Comparison of ENCODE assay signal across 8 cellular contexts in genomic region chr10:122374859-122375721, GRCh38. TPM values are rescaled to one million over a fixed set of nuclear protein-coding genes. Genes with fewer than 3 reads are reported as not detected.
DNase-seq lines count a peak whose midpoint lies in the region; ATAC-seq, FAIRE-seq and TF ChIP-seq lines count a peak whose summit lies in the region.

No MANE protein-coding gene starts in this region.

- no peaks in the 10 kb centered on the region for H3K9me3 ChIP-seq in CD4-positive, alpha-beta memory T cell (ENCODE audit: control insufficient read depth in 1 of 2, low read length in 2 of 2)
- H3K9me3 ChIP-seq in SJSA1 (replicated peaks): no peaks in the 10 kb centered on the region
- H3K9me3 ChIP-seq in pancreas: no peaks in the 10 kb centered on the region
- no peaks in the 10 kb centered on the region for H3K9me3 ChIP-seq in thyroid gland

- 1% methylated on average over 44 to 93 of the region's 93 CpGs for WGBS in pancreas, 2 donors
- 2% methylated on average over 26 to 31 of the region's 93 CpGs for WGBS in thyroid gland, 2 donors

- peak overlapping the region; percentile 94 for H3K27ac ChIP-seq in CD4-positive, alpha-beta memory T cell (ENCODE audit: low read depth, low read length)
- H3K27ac ChIP-seq in SJSA1: peak overlapping the region; percentile 43
- H3K27ac ChIP-seq in pancreas: peak overlapping the region; percentile 95 to 99 (median 97)
- peak overlapping the region; percentile 96 to 98 (median 98) for H3K27ac ChIP-seq in thyroid gland

- peaks cover 4% of the 10 kb centered on the region for H3K27me3 ChIP-seq in CD4-positive, alpha-beta memory T cell (ENCODE audit: insufficient read depth, low read length)
- H3K27me3 ChIP-seq in SJSA1 (replicated peaks) (no peaks in the 10 kb centered on the region), pancreas (no peaks in the 10 kb centered on the region), thyroid gland (no peaks in the 10 kb centered on the region)

- H3K4me3 Mint-ChIP-seq in CD4-positive, alpha-beta memory T cell: peak overlapping the region; percentile 86 to 97 (median 94)
- peak overlapping the region; percentile 90 for H3K4me3 Mint-ChIP-seq in activated naive CD8-positive, alpha-beta T cell treated with anti-CD3 and anti-CD28 coated beads for 36 hours

- TF ChIP-seq CTCF in pancreas (IDR thresholded peaks at IDR 0.05) (no peak), thyroid gland (IDR thresholded peaks at IDR 0.05) (no peak)

- CTCF ChIA-PET in CD4-positive, alpha-beta memory T cell (lab: Charles Lee; ENCODE audit: partially characterized antibody): interaction anchor here (1.0 to 3.2 kb wide), 6 partner anchors 15 to 59 kb away, joined by 3 to 31 read pairs (median 11); no protein-coding TSS in a partner anchor

- peaks cover 7% of the 10 kb centered on the region in 2 donors for H3K27me3 Mint-ChIP-seq in CD4-positive, alpha-beta memory T cell
- peaks cover 14% of the 10 kb centered on the region for H3K27me3 Mint-ChIP-seq in activated naive CD8-positive, alpha-beta T cell treated with anti-CD3 and anti-CD28 coated beads for 36 hours

- POLR2A ChIA-PET in CD4-positive, alpha-beta memory T cell (lab: Charles Lee; ENCODE audit: partially characterized antibody): interaction anchor here (0.6 to 3.5 kb wide), 24 partner anchors 9 to 779 kb away, joined by 3 to 45 read pairs (median 6); partner anchors contain the start of genes BUB3 and C10orf88

- H3K27ac Mint-ChIP-seq in CD4-positive, alpha-beta memory T cell: peak overlapping the region; percentile 87 to 98 (median 96)
- peak overlapping the region; percentile 97 for H3K27ac Mint-ChIP-seq in activated naive CD8-positive, alpha-beta T cell treated with anti-CD3 and anti-CD28 coated beads for 36 hours

- H3K4me1 Mint-ChIP-seq in CD4-positive, alpha-beta memory T cell: peaks cover 28 to 59% (median 42%) of the 10 kb centered on the region in 4 donors
- peaks cover 46% of the 10 kb centered on the region for H3K4me1 Mint-ChIP-seq in activated naive CD8-positive, alpha-beta T cell treated with anti-CD3 and anti-CD28 coated beads for 36 hours

- no peaks in the 10 kb centered on the region for H3K9me3 Mint-ChIP-seq in CD4-positive, alpha-beta memory T cell
- H3K9me3 Mint-ChIP-seq in activated naive CD8-positive, alpha-beta T cell treated with anti-CD3 and anti-CD28 coated beads for 36 hours: peaks cover under 1% of the 10 kb centered on the region

- intact Hi-C loops in CD4-positive, alpha-beta memory T cell (cut with micrococcal nuclease): loop anchor here (1.0 to 10.0 kb wide), 8 partner anchors 32 to 633 kb away; partner anchors contain the start of genes ATE1, C10orf88, FAM24B and IKZF5
- intact Hi-C loops in Right ventricle myocardium inferior (cut with DNase I) (loop anchor here (2.0 to 5.0 kb wide), 2 partner anchors 32 to 42 kb away; no protein-coding TSS in a partner anchor), pancreas (cut with DNase I) (no loop called here), thyroid gland (cut with DNase I) (no loop called here)

- ATAC-seq in GM19395 (IDR thresholded peaks at IDR 0.05; ENCODE audit: unreplicated experiment): peak; percentile 71
- peak; percentile 49 for ATAC-seq in HG03460 (IDR thresholded peaks at IDR 0.05; ENCODE audit: unreplicated experiment)
- ATAC-seq in Right ventricle myocardium inferior: peak; percentile 24
- peak; percentile 36 to 69 (median 57) for ATAC-seq in pancreas

- DNase-seq in CD4-positive, alpha-beta memory T cell: peak; percentile 77 to 86 (median 81)
- DNase-seq in SJSA1 (ENCODE audit: low read depth in 1 of 2, low spot score in 2 of 2) (peak; percentile 59 to 74), Right ventricle myocardium inferior (ENCODE audit: missing footprints) (peak; percentile 74), pancreas (peak; percentile 68 to 91 (median 78)), thyroid gland (peak; percentile 64 to 69)
- DNase-seq in activated naive CD8-positive, alpha-beta T cell treated with anti-CD3 and anti-CD28 coated beads for 36 hours: peak; percentile 84

- H3K4me1 ChIP-seq in CD4-positive, alpha-beta memory T cell (ENCODE audit: insufficient read depth, low read length): peaks cover 41% of the 10 kb centered on the region
- peaks cover 9% of the 10 kb centered on the region for H3K4me1 ChIP-seq in SJSA1 (replicated peaks)
- H3K4me1 ChIP-seq in pancreas: peaks cover 0 to 20% (median 17%) of the 10 kb centered on the region in 3 donors
- H3K4me1 ChIP-seq in thyroid gland: peaks cover 6 to 19% of the 10 kb centered on the region in 2 donors

- peak overlapping the region; percentile 64 to 89 for H3K4me3 ChIP-seq in CD4-positive, alpha-beta memory T cell (ENCODE audit: low read length in 2 of 2)
- H3K4me3 ChIP-seq in SJSA1 (peak overlapping the region; percentile 91), pancreas (peak overlapping the region; percentile 49 to 88 (median 83)), thyroid gland (replicated peaks in 1 of 3) (peak overlapping the region; percentile 69 to 96 (median 80))

- no peak for FAIRE-seq in pancreas (lab: Jason Lieb, UNC)

- no peak for TF ChIP-seq POLR2A in thyroid gland (IDR thresholded peaks at IDR 0.05)

- H3K36me3 ChIP-seq in CD4-positive, alpha-beta memory T cell (ENCODE audit: insufficient read depth, low read length): no peaks in the 10 kb centered on the region
- peaks cover 5% of the 10 kb centered on the region for H3K36me3 ChIP-seq in SJSA1
- H3K36me3 ChIP-seq in pancreas: no peaks in the 10 kb centered on the region
- no peaks in the 10 kb centered on the region for H3K36me3 ChIP-seq in thyroid gland

- peaks cover 10 to 20% of the 10 kb centered on the region in 2 donors for H3K36me3 Mint-ChIP-seq in CD4-positive, alpha-beta memory T cell
- H3K36me3 Mint-ChIP-seq in activated naive CD8-positive, alpha-beta T cell treated with anti-CD3 and anti-CD28 coated beads for 36 hours: peaks cover 13% of the 10 kb centered on the region

RNA-seq across cellular contexts. Expression of gene PLEKHA1, which starts 0.6 kb away (rescaled TPM):
- total RNA-seq in CD4-positive, alpha-beta memory T cell: 10 to 100 TPM; 62.9 to 69.7 TPM
- 10 to 100 TPM; 90.5 to 92.9 TPM for polyA plus RNA-seq in CD4-positive, alpha-beta memory T cell
- total RNA-seq in SJSA1 (2014; rRNA removed; shearing (Covaris generic)): 15.8 and 23.5 TPM in 2 replicates
- total RNA-seq in activated naive CD8-positive, alpha-beta T cell treated with anti-CD3 and anti-CD28 coated beads for 36 hours: 10 to 100 TPM; 17.1 to 18.8 TPM
- total RNA-seq in Right ventricle myocardium inferior (68.0 TPM), pancreas (10 to 100 TPM; 18.5 to 31.6 (median 21.1) TPM), thyroid gland (10 to 100 TPM; 39.3 to 50.9 (median 45.6) TPM)
- polyA plus RNA-seq in pancreas: 10 to 100 TPM in 1 of 2 donors, 1 to 10 TPM in 1; 8.8 to 17.4 TPM

Comparison
In these comparisons a context has a peak if more than half of its experiments do, and no peak if none do; other contexts are left out.
1. Peak in every context shown above with its lines: DNase-seq, ATAC-seq, H3K4me3 ChIP-seq and H3K27ac ChIP-seq.
2. H3K27ac ChIP-seq: peak in every context shown above with its lines; median percentile 98 in thyroid gland; 97 in pancreas; 94 in CD4-positive, alpha-beta memory T cell; 43 in SJSA1.
3. intact Hi-C loops: an anchor here in CD4-positive, alpha-beta memory T cell (1.0 to 10.0 kb wide) and Right ventricle myocardium inferior (2.0 to 5.0 kb wide); none called in pancreas and thyroid gland.